In the genomic region with DNA sequence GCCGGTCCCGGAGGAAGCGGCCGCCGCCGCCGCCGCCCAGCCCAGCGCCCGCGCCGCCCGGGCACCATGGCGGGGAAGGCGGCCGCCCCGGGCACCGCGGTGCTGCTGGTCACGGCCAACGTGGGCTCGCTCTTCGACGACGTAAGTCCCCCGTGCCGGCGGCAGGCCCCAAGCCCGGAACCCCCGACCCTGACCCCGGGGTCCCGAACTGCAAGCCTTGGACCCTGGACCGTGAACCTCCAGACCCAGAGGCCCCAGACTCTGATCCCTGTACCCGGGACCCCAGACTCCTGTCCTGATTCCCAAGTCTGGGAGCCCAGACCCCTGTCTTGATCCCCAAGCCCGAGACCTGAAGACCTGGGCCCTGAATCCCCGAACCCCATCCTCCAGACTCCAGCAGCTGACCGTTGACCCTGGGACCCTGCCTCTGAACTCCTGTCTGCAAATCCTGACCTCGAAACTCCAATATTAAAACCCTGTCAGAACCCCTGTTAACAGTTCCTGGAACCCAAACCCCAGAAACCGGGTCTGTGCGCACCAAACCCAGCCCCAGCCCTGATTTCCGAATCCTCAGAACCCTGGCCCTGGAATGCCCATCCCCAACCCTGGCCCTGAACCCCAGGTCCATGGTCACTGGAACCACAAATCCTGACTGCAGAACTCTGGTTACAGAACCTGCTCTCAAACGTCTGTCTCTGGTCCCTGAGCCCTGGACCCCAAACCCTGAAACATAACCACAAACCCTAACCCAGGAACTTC, we compare ENCODE assay signal across 8 cellular contexts. TPM values are rescaled to one million over a fixed set of nuclear protein-coding genes. Genes with fewer than 3 reads are reported as not detected.
DNase-seq lines count a peak whose midpoint lies in the region; ATAC-seq, FAIRE-seq and TF ChIP-seq lines count a peak whose summit lies in the region.

No MANE protein-coding gene starts in this region.

- H3K36me3 ChIP-seq in HAP-1 (replicated peaks) (peaks cover 4% of the 10 kb centered on the region; the same call in 1 of the 2 replicates), pancreas (no peaks in the 10 kb centered on the region)

- 4 to 10% methylated on average over 19 to 42 of the region's 42 CpGs for WGBS in pancreas, 2 donors

- ATAC-seq in pancreas (no peak), GM18520 (IDR thresholded peaks at IDR 0.05; ENCODE audit: unreplicated experiment) (no peak), GM21423 (IDR thresholded peaks at IDR 0.05; ENCODE audit: unreplicated experiment) (no peak)

- H3K4me3 ChIP-seq in HAP-1 (peak overlapping the region; percentile 62), foreskin fibroblast (ENCODE audit: low read depth in 1 of 2, low read length in 2 of 2) (peak overlapping the region; percentile 70 to 92), pancreas (peak overlapping the region; percentile 21 to 69 (median 60))

- FAIRE-seq in pancreas (lab: Jason Lieb, UNC), result no peak
- no peak for FAIRE-seq in RCC 7860 (lab: Jason Lieb, UNC)

- TF ChIP-seq CTCF in VCaP (conservative IDR thresholded peaks at IDR 0.05) (no peak), foreskin fibroblast (IDR thresholded peaks at IDR 0.05; ENCODE audit: low read depth, low read length) (no peak), pancreas (IDR thresholded peaks at IDR 0.05) (no peak)

- intact Hi-C loops in pancreas (cut with DNase I), result no loop called here

- DNase-seq in HAP-1 (ENCODE audit: low spot score in 2 of 2) (no peak), foreskin fibroblast (peak in 1 of 2 donors; percentile 17), pancreas (peak in 5 of 6 donors; percentile 42 to 86 (median 58)), RCC 7860 (ENCODE audit: low spot score) (no peak), DMS114 treated with DMSO at 0.1 percent for 48 hours (lab: John Stamatoyannopoulos, UW; ENCODE audit: unreplicated experiment) (no peak)

- H3K27me3 ChIP-seq in HAP-1 (ENCODE audit: low read depth), result no peaks in the 10 kb centered on the region
- H3K27me3 ChIP-seq in pancreas, result no peaks in the 10 kb centered on the region

- H3K9me3 ChIP-seq in HAP-1 (no peaks in the 10 kb centered on the region), pancreas (no peaks in the 10 kb centered on the region)

- H3K4me1 ChIP-seq in HAP-1, result peaks cover 43% of the 10 kb centered on the region
- peaks cover 0 to 38% (median 17%) of the 10 kb centered on the region in 3 donors for H3K4me1 ChIP-seq in pancreas

- in situ Hi-C loops in HAP-1 (cut with MboI; ENCODE audit: low sequenced_read_pairs), result no loop called here

- H3K27ac ChIP-seq in VCaP (peak overlapping the region; percentile 71), pancreas (peak overlapping the region in 3 of 4 donors; percentile 19 to 42 (median 26))

RNA-seq across cellular contexts. Expression of a gene that starts 0.6 kb away (rescaled TPM):
- total RNA-seq in pancreas, result 10 to 100 TPM in 5 of 6 donors, 1 to 10 TPM in 1; 8.9 to 15.6 (median 11.9) TPM
- 10 to 100 TPM in 1 of 2 donors, 1 to 10 TPM in 1; 5.9 to 11.4 TPM for polyA plus RNA-seq in pancreas

Comparison
In these comparisons a context has a peak if more than half of its experiments do, and no peak if none do; other contexts are left out.
1. DNase-seq: peak in pancreas (5 of 6); none in HAP-1 (0 of 2), RCC 7860 (single experiment) and DMS114 treated with DMSO at 0.1 percent for 48 hours (single experiment).
2. Peak in every context shown above with its lines, with median percentiles within 50 percentile points of each other: H3K4me3 ChIP-seq.